In genomic region chr1:160256396-160257046, GRCh38 we compare ENCODE assay signal across 12 cellular contexts. TPM values are rescaled to one million over a fixed set of nuclear protein-coding genes. Genes with fewer than 3 reads are reported as not detected.
DNase-seq lines count a peak whose midpoint lies in the region; ATAC-seq and TF ChIP-seq lines count a peak whose summit lies in the region.
"Had no signal": no experiment of that assay in that cellular context is flagged by ENCODE, and none has a peak within 500 bp of the region (broad histone marks: within the 10 kb centered on the region; RNA-seq: fewer than 3 reads in every experiment).

No MANE protein-coding gene starts in this region.

- H3K4me1 ChIP-seq in psoas muscle (peaks cover 60% of the 10 kb centered on the region), ascending aorta (peaks cover 0 to 34% of the 10 kb centered on the region in 2 donors)

- peak overlapping the region; percentile 44 for H3K27ac ChIP-seq in psoas muscle
- H3K27ac ChIP-seq in ascending aorta: no peak overlapping the region
- H3K27ac ChIP-seq: lower lobe of right lung, SJSA1 had no signal

- H3K9me3 ChIP-seq in psoas muscle: no peaks in the 10 kb centered on the region
- no peaks in the 10 kb centered on the region for H3K9me3 ChIP-seq in ascending aorta
- H3K9me3 ChIP-seq: lower lobe of right lung, SJSA1 had no signal

- peak; percentile 78 for DNase-seq in EL
- peak; percentile 76 for DNase-seq in M059J (ENCODE audit: low read depth)
- DNase-seq in choroid plexus epithelial cell (ENCODE audit: low read depth): peak; percentile 88
- DNase-seq in psoas muscle: no peak
- no peak for DNase-seq in cerebellar cortex (ENCODE audit: low spot score)
- no peak for DNase-seq in ascending aorta (ENCODE audit: low spot score in 2 of 2)
- DNase-seq: effector CD4-positive, alpha-beta T cell; lower lobe of right lung; NCI-H1417; stimulated activated CD4-positive, alpha-beta T cell treated with anti-CD3 and anti-CD28 coated beads, Interleukin-12 subunit alpha, Interleukin-12 subunit beta, amount 100 ng/mL, for 4 hours had no signal

- H3K4me3 ChIP-seq in choroid plexus epithelial cell (ENCODE audit: low read depth, low read length) (no peak overlapping the region), psoas muscle (no peak overlapping the region), ascending aorta (no peak overlapping the region)
- H3K4me3 ChIP-seq: lower lobe of right lung, SJSA1 had no signal

- TF ChIP-seq CTCF in choroid plexus epithelial cell (conservative IDR thresholded peaks at IDR 0.05; ENCODE audit: low read depth, low read length) (no peak), psoas muscle (IDR thresholded peaks at IDR 0.05) (no peak), ascending aorta (IDR thresholded peaks at IDR 0.05) (no peak)

- ATAC-seq in psoas muscle (no peak), esophagus mucosa (no peak)

- H3K36me3 ChIP-seq in psoas muscle (ENCODE audit: insufficient read depth in 1 of 2, low read depth in 1 of 2) (peaks cover 0 to 27% of the 10 kb centered on the region in 2 donors), ascending aorta (peaks cover 0 to 7% of the 10 kb centered on the region in 2 donors)

- 17 to 29% (median 20%) methylated on average over 3 of the region's 3 CpGs for WGBS in psoas muscle, 3 donors

- no peaks in the 10 kb centered on the region for H3K27me3 ChIP-seq in psoas muscle (ENCODE audit: insufficient read depth in 3 of 3, low read length in 2 of 3)
- no peaks in the 10 kb centered on the region for H3K27me3 ChIP-seq in ascending aorta
- H3K27me3 ChIP-seq: SJSA1 had no signal

- intact Hi-C loops in psoas muscle (cut with DNase I) (no loop called here), ascending aorta (cut with DNase I) (no loop called here)

RNA-seq across cellular contexts. Expression of gene DCAF8, which starts 5.8 kb away (rescaled TPM):
- total RNA-seq in M059J (2014; rRNA removed; shearing (Covaris generic)): 31.1 and 40.6 TPM in 2 replicates
- 100 to 1,000 TPM; 135 to 204 (median 188) TPM for total RNA-seq in psoas muscle
- 100 to 1,000 TPM in 2 of 3 donors, 10 to 100 TPM in 1; 45.4 to 187 (median 106) TPM for polyA plus RNA-seq in psoas muscle
- total RNA-seq in esophagus mucosa: 46.8 TPM
- total RNA-seq in ascending aorta: 68.9 TPM

RNA-seq across cellular contexts. Expression of gene PEX19, which starts 28.4 kb away (rescaled TPM):
- total RNA-seq in M059J (2014; rRNA removed; shearing (Covaris generic)): 60.1 and 97.2 TPM in 2 replicates
- 10 to 100 TPM; 75.3 to 85.4 (median 78.2) TPM for total RNA-seq in psoas muscle
- polyA plus RNA-seq in psoas muscle: 100 to 1,000 TPM in 1 of 3 donors, 10 to 100 TPM in 2; 30.2 to 117 (median 52.7) TPM
- total RNA-seq in esophagus mucosa: 38.8 TPM
- total RNA-seq in ascending aorta: 36.6 TPM

RNA-seq across cellular contexts. Expression of gene PEA15, which starts 51.3 kb away (rescaled TPM):
- total RNA-seq in M059J (2014; rRNA removed; shearing (Covaris generic)): 217 and 240 TPM in 2 replicates
- total RNA-seq in psoas muscle (100 to 1,000 TPM in 2 of 4 donors, 10 to 100 TPM in 2; 51.2 to 232 (median 95.8) TPM), esophagus mucosa (107 TPM), ascending aorta (178 TPM)
- polyA plus RNA-seq in psoas muscle: 100 to 1,000 TPM in 1 of 3 donors, 10 to 100 TPM in 2; 83.4 to 111 (median 95.9) TPM

Comparison
In these comparisons a context has a peak if more than half of its experiments do, and no peak if none do; other contexts are left out.
1. DNase-seq: peak in EL (single experiment), M059J (single experiment) and choroid plexus epithelial cell (single experiment); none in psoas muscle (0 of 2), cerebellar cortex (single experiment) and ascending aorta (0 of 2).